Comparison of ENCODE assay signal across 14 cellular contexts in genomic region chr6:42300701-42301100, GRCh38.
"Had no signal": no experiment of that assay in that cellular context is flagged by ENCODE, and none has a peak within 500 bp of the region (broad histone marks: within the 10 kb centered on the region; RNA-seq: fewer than 3 reads in every experiment).

No MANE protein-coding gene starts in this region.

- H3K27me3 Mint-ChIP-seq: activated CD4-positive, alpha-beta T cell treated with anti-CD3 and anti-CD28 coated beads, Interleukin-2, amount 10 ng/mL, durations not matched to agents 24 days and 14 days had no signal

- H3K27ac ChIP-seq: transverse colon had no signal

- H3K4me3 ChIP-seq: lung, transverse colon had no signal

- H3K36me3 ChIP-seq: transverse colon had no signal

- H3K9me3 Mint-ChIP-seq: activated CD4-positive, alpha-beta T cell treated with anti-CD3 and anti-CD28 coated beads, Interleukin-2, amount 10 ng/mL, durations not matched to agents 24 days and 14 days; natural killer cell; T-helper 1 cell treated with Interleukin-12 subunit alpha and Interleukin-12 subunit beta and Interleukin-4 antibody, amounts not matched to agents 30 μg/mL and 1 μg/mL, for 36 hours; WTC11 had no signal

- H3K9me3 ChIP-seq: transverse colon had no signal

- DNase-seq: activated CD4-positive, alpha-beta T cell treated with anti-CD3 and anti-CD28 coated beads, Interleukin-2, amount 10 ng/mL, durations not matched to agents 24 days and 14 days; activated gamma-delta T cell treated with Interleukin-2 at 50 U/mL for 16 hours; aorta; hippocampal formation; left cardiac atrium; natural killer cell; right cardiac atrium; stimulated activated naive CD4-positive, alpha-beta T cell; substantia nigra; transverse colon had no signal

- H3K27ac Mint-ChIP-seq: activated CD4-positive, alpha-beta T cell treated with anti-CD3 and anti-CD28 coated beads, Interleukin-2, amount 10 ng/mL, durations not matched to agents 24 days and 14 days; T-helper 1 cell treated with Interleukin-12 subunit alpha and Interleukin-12 subunit beta and Interleukin-4 antibody, amounts not matched to agents 30 μg/mL and 1 μg/mL, for 36 hours; WTC11 had no signal

- H3K27me3 ChIP-seq: transverse colon had no signal

- H3K4me3 Mint-ChIP-seq: activated CD4-positive, alpha-beta T cell treated with anti-CD3 and anti-CD28 coated beads, Interleukin-2, amount 10 ng/mL, durations not matched to agents 24 days and 14 days; natural killer cell; T-helper 1 cell treated with Interleukin-12 subunit alpha and Interleukin-12 subunit beta and Interleukin-4 antibody, amounts not matched to agents 30 μg/mL and 1 μg/mL, for 36 hours; WTC11 had no signal

- ATAC-seq: natural killer cell, right cardiac atrium, SK-N-SH treated with all-trans-retinoic acid at 6 μM for 48 hours, WTC11 had no signal
